ENCODE assay signal across 9 cellular contexts in the genomic region with DNA sequence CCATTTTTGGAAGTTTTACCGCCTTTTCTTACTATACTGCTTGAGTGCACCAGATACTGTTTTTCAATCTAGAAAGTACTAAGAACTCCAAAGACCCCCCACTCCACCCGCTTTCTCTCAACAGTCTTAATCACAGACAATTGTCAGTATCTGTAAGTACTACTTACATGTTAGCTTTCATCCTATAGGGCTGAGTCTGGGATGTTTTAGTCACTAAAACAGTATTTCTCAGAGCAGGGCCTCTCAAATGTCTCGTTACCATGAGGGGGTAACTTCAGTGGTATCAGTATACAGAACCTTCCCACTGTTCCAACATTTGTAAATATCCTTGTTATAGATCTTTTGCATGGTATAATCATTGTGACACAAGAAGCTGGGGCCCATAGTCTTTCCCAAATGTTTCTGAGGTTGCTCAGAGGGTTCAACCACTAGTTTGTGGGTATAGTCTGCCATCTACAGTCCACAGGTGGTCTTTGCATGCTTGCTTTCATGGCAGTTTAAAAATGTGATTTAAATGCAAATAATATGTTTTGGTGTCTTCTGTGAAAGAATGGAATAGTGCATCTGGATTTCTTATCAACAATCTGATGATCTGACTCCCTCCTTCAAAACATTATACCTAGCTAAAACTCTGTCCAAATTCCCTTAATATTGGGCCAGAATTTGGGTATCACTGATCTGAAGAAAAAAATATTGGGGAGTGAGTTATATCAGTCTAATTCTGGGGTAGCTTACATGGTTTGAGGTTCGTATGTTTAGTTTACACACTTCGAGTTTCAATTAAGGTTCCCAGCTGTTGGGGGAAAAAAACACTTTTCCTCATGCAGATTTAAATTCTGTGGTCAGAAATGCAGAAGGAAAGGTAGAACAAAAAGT. TPM values are rescaled to one million over a fixed set of nuclear protein-coding genes. Genes with fewer than 3 reads are reported as not detected.
A peak's percentile ranks its signal among the peaks of the same experiment; 100 is the strongest.
DNase-seq lines count a peak whose midpoint lies in the region; ATAC-seq and TF ChIP-seq lines count a peak whose summit lies in the region.
"Had no signal": no experiment of that assay in that cellular context is flagged by ENCODE, and none has a peak within 500 bp of the region (broad histone marks: within the 10 kb centered on the region; RNA-seq: fewer than 3 reads in every experiment).

No MANE protein-coding gene starts in this region.

- no peak overlapping the region for H4K91ac ChIP-seq in H9 (ENCODE audit: insufficient read length, low read depth, low read length)

- DNase-seq in NCI-H1417 (lab: John Stamatoyannopoulos, UW) (peak; percentile 30 to 76 (median 31)), NCI-H1417 treated with DMSO at 0.1 percent for 48 hours (lab: John Stamatoyannopoulos, UW) (no peak), H9 (peak; percentile 47), NCI-H2227 treated with DMSO at 0.1 percent for 48 hours (lab: John Stamatoyannopoulos, UW) (peak; percentile 18), amniotic stem cell (lab: John Stamatoyannopoulos, UW) (peak; percentile 22), hepatic stellate cell (ENCODE audit: low spot score) (peak; percentile 54), smooth muscle cell of the brain vasculature (ENCODE audit: low read depth, low spot score) (peak; percentile 31)

- peaks cover 0 to 4% of the 10 kb centered on the region in 2 experiments; a peak in 2 of 5 replicates for H3K9me3 Mint-ChIP-seq in H9

- H3K23me2 ChIP-seq in H9 (ENCODE audit: insufficient read length, low read depth, low read length, poor library complexity, severe bottlenecking) = no peaks in the 10 kb centered on the region

- no peak overlapping the region for H3K9ac ChIP-seq in H9 (ENCODE audit: extremely low read depth, insufficient read length, low read length)
- H3K9ac ChIP-seq: BLaER1 had no signal

- no peaks in the 10 kb centered on the region for H4K20me1 ChIP-seq in H9 (ENCODE audit: control insufficient read depth, insufficient read depth, insufficient read length)
- H4K20me1 ChIP-seq: BLaER1 had no signal

- H3K4me3 Mint-ChIP-seq in H9 = no peak overlapping the region

- no peak overlapping the region for H2AK5ac ChIP-seq in H9 (ENCODE audit: insufficient read length, low read length)

- peaks cover 8 to 14% of the 10 kb centered on the region in 2 experiments for H3K4me1 Mint-ChIP-seq in H9

- H2BK12ac ChIP-seq in H9 (ENCODE audit: insufficient read length, low read depth, low read length) = no peak overlapping the region

- no peak overlapping the region for H2BK5ac ChIP-seq in H9 (ENCODE audit: insufficient read length, low read length)

- no peak overlapping the region for H3K4me2 ChIP-seq in H9 (ENCODE audit: insufficient read depth, insufficient read length, low read length)
- H3K4me2 ChIP-seq: BLaER1 had no signal

- H3K56ac ChIP-seq in H9 (ENCODE audit: insufficient read length, low read depth, low read length) = no peak overlapping the region

- H2BK20ac ChIP-seq in H9 (ENCODE audit: low read depth, low read length, poor library complexity, severe bottlenecking) = no peak overlapping the region

- H3K14ac ChIP-seq in H9 (ENCODE audit: insufficient read depth, low read length) = no peak overlapping the region

- no peak overlapping the region for H3K4ac ChIP-seq in H9 (ENCODE audit: low read depth, low read length)

- peak; percentile 93 for TF ChIP-seq CTCF in H9 (conservative IDR thresholded peaks at IDR 0.05)

- H4K5ac ChIP-seq in H9 (ENCODE audit: insufficient read length, low read depth, low read length) = no peak overlapping the region

- H3K27me3 ChIP-seq in H9 (ENCODE audit: insufficient read depth, low read length) = no peaks in the 10 kb centered on the region
- H3K27me3 ChIP-seq: BLaER1 had no signal

- H3K79me2 ChIP-seq in H9 (ENCODE audit: insufficient read depth, low read length) = no peaks in the 10 kb centered on the region

- no peak overlapping the region for H3K18ac ChIP-seq in H9 (ENCODE audit: insufficient read length, low read depth, low read length)

- H3K23ac ChIP-seq in H9 (ENCODE audit: insufficient read length, low read depth, low read length) = no peak overlapping the region

- H2BK120ac ChIP-seq in H9 (ENCODE audit: low read depth, low read length, poor library complexity, severe bottlenecking) = no peak overlapping the region

- no peak overlapping the region for H4K8ac ChIP-seq in H9 (replicated peaks; ENCODE audit: insufficient read length, low read depth, low read length)

- H3K27me3 Mint-ChIP-seq in H9 (ENCODE audit: low read depth) = no peaks in the 10 kb centered on the region

- H2AFZ ChIP-seq in H9 (ENCODE audit: low read length) = no peak overlapping the region

- no peaks in the 10 kb centered on the region for H3K79me1 ChIP-seq in H9 (ENCODE audit: insufficient read depth, low read depth, low read length, poor library complexity, severe bottlenecking)

- H3K36me3 Mint-ChIP-seq in H9 (ENCODE audit: insufficient read depth in 1 of 3, low read depth in 3 of 3) = peaks cover 0 to 8% (median 0%) of the 10 kb centered on the region in 3 experiments; a peak in 3 of 7 replicates

- no peak for ATAC-seq in GM18861 (IDR thresholded peaks at IDR 0.05; ENCODE audit: unreplicated experiment)

- H3K4me1 ChIP-seq in H9 (ENCODE audit: insufficient read depth, low read length) = no peaks in the 10 kb centered on the region; the same call in 1 of the 2 replicates

- no CpG with 5 or more reads among the region's 5 CpGs for WGBS in H9 (ENCODE audit: extremely low coverage, insufficient read length, low lambda C conversion rate)

- H3T11ph ChIP-seq in H9 (ENCODE audit: low read length) = no peak overlapping the region

- H3K9me3 ChIP-seq in H9 (ENCODE audit: control insufficient read depth, low read depth, low read length) = no peaks in the 10 kb centered on the region

- no peak overlapping the region for H2BK15ac ChIP-seq in H9 (ENCODE audit: low read depth, low read length)

- H3K27ac ChIP-seq in H9 (ENCODE audit: insufficient read length, low read depth, low read length) = no peak overlapping the region
- H3K27ac ChIP-seq: BLaER1 had no signal

- no peak overlapping the region for H3K27ac Mint-ChIP-seq in H9

RNA-seq across cellular contexts. Expression of a gene that starts 18.0 kb away (rescaled TPM):
- total RNA-seq in H9 (2021) = 16.6 and 18.1 TPM in 2 replicates
